9 cellular contexts compared by ENCODE assay signal in genomic region chr21:44868707-44869106, GRCh38. TPM values are rescaled to one million over a fixed set of nuclear protein-coding genes. Genes with fewer than 3 reads are reported as not detected.
A peak's percentile ranks its signal among the peaks of the same experiment; 100 is the strongest.
DNase-seq lines count a peak whose midpoint lies in the region; ATAC-seq and TF ChIP-seq lines count a peak whose summit lies in the region.
"Had no signal": no experiment of that assay in that cellular context is flagged by ENCODE, and none has a peak within 500 bp of the region (broad histone marks: within the 10 kb centered on the region; RNA-seq: fewer than 3 reads in every experiment).

No MANE protein-coding gene starts in this region.

- peaks cover 53% of the 10 kb centered on the region for H3K4me1 ChIP-seq in Panc1 (ENCODE audit: control insufficient read depth, insufficient read depth, low read length)
- H3K4me1 ChIP-seq in effector memory CD4-positive, alpha-beta T cell (ENCODE audit: control insufficient read depth, insufficient read depth, low read length, poor library complexity, severe bottlenecking) = peaks cover 73% of the 10 kb centered on the region
- H3K4me1 ChIP-seq in neural progenitor cell = peaks cover 7% of the 10 kb centered on the region

- H3K9ac ChIP-seq in neural progenitor cell = no peak overlapping the region

- H3K79me2 ChIP-seq in neural progenitor cell (ENCODE audit: low read depth) = peaks cover 92% of the 10 kb centered on the region

- H3K4me2 ChIP-seq in neural progenitor cell = no peak overlapping the region

- H3K36me3 ChIP-seq in Panc1 (ENCODE audit: control insufficient read depth, insufficient read depth, low read length) = peaks cover 4% of the 10 kb centered on the region; the same call in 1 of the 2 replicates
- peaks cover 13% of the 10 kb centered on the region for H3K36me3 ChIP-seq in effector memory CD4-positive, alpha-beta T cell (ENCODE audit: control insufficient read depth, insufficient read depth, low read length)
- no peaks in the 10 kb centered on the region for H3K36me3 ChIP-seq in neural progenitor cell

- H3K27me3 ChIP-seq in AG04450 (ENCODE audit: control insufficient read depth, insufficient read depth, low read length) (no peaks in the 10 kb centered on the region), Panc1 (ENCODE audit: control insufficient read depth, insufficient read depth, low read length) (no peaks in the 10 kb centered on the region), neural progenitor cell (no peaks in the 10 kb centered on the region)
- no peaks in the 10 kb centered on the region for H3K27me3 ChIP-seq in effector memory CD4-positive, alpha-beta T cell (replicated peaks; ENCODE audit: control insufficient read depth, insufficient read depth, low read length, poor library complexity, severe bottlenecking)

- peaks cover 55% of the 10 kb centered on the region for H3K4me1 Mint-ChIP-seq in neural progenitor cell

- no peak overlapping the region for H3K27ac Mint-ChIP-seq in neural progenitor cell

- peaks cover 22% of the 10 kb centered on the region for H3K36me3 Mint-ChIP-seq in neural progenitor cell

- H3K27me3 Mint-ChIP-seq in neural progenitor cell (ENCODE audit: insufficient read depth, low read depth) = peaks cover 7% of the 10 kb centered on the region

- BruUV-seq in Panc1 (replicated peaks; lab: Mats Ljungman, UMichigan) = no TSS peak

- no peak overlapping the region for H2AFZ ChIP-seq in neural progenitor cell (replicated peaks)

- DNase-seq in AG04450 (ENCODE audit: low read depth, low spot score) = no peak
- DNase-seq in Panc1 (ENCODE audit: low read depth, low spot score) = no peak
- no peak for DNase-seq in effector memory CD4-positive, alpha-beta T cell
- no peak for DNase-seq in neural progenitor cell (ENCODE audit: low spot score)
- DNase-seq in retina = no peak
- DNase-seq in pons (ENCODE audit: low spot score) = no peak
- DNase-seq in germinal center (ENCODE audit: low spot score) = no peak
- DNase-seq: NCI-H2171 had no signal

- H3F3A ChIP-seq in neural progenitor cell (ENCODE audit: low read depth) = no peaks in the 10 kb centered on the region

- H3K4me3 Mint-ChIP-seq in neural progenitor cell = peak overlapping the region; percentile 5

- ATAC-seq in Panc1 (no peak), GM21529 (IDR thresholded peaks at IDR 0.05; ENCODE audit: unreplicated experiment) (no peak)

- peak overlapping the region; percentile 43 for H3K27ac ChIP-seq in AG04450 (ENCODE audit: low read depth, low read length)
- H3K27ac ChIP-seq in Panc1 (ENCODE audit: low read length) = peak overlapping the region; percentile 95
- H3K27ac ChIP-seq in effector memory CD4-positive, alpha-beta T cell (ENCODE audit: insufficient read depth, low read length, poor library complexity, severe bottlenecking) = peak overlapping the region; percentile 64
- H3K27ac ChIP-seq in neural progenitor cell = no peak overlapping the region

- TF ChIP-seq CTCF in AG04450 (IDR thresholded peaks at IDR 0.05; ENCODE audit: low read depth, low read length) (no peak), Panc1 (IDR thresholded peaks at IDR 0.05) (no peak), neural progenitor cell (IDR thresholded peaks at IDR 0.05) (no peak)

- H3K9me3 ChIP-seq in AG04450 (ENCODE audit: control insufficient read depth, insufficient read depth, low read length) (no peaks in the 10 kb centered on the region; the same call in 1 of the 2 replicates), Panc1 (ENCODE audit: control insufficient read depth, insufficient read depth, low read depth, low read length) (no peaks in the 10 kb centered on the region), neural progenitor cell (ENCODE audit: low read depth) (no peaks in the 10 kb centered on the region)
- no peaks in the 10 kb centered on the region for H3K9me3 ChIP-seq in effector memory CD4-positive, alpha-beta T cell (ENCODE audit: control insufficient read depth, low read length)

- no peaks in the 10 kb centered on the region for H3K9me3 Mint-ChIP-seq in neural progenitor cell

- in situ Hi-C loops in Panc1 (cut with HindIII; ENCODE audit: low pct_unique_long_range_greater_than_20kb, low sequenced_read_pairs) = no loop called here

- H3K4me3 ChIP-seq in AG04450 (ENCODE audit: low read depth, low read length) = no peak overlapping the region
- H3K4me3 ChIP-seq in Panc1 (ENCODE audit: low read depth in 2 of 2, low read length in 2 of 2) = no peak overlapping the region; a peak in 1 of 4 replicates
- peak overlapping the region; percentile 1 for H3K4me3 ChIP-seq in effector memory CD4-positive, alpha-beta T cell (ENCODE audit: insufficient read depth, low read depth, low read length, poor library complexity, severe bottlenecking)
- no peak overlapping the region for H3K4me3 ChIP-seq in neural progenitor cell

- POLR2A ChIA-PET in AG04450 (lab: Yijun Ruan, JAX) = no interaction called here
- POLR2A ChIA-PET in Panc1 (lab: Charles Lee) = no interaction called here

- intact Hi-C loops in Panc1 (cut with micrococcal nuclease; ENCODE audit: unreplicated experiment) = no loop called here

- H4K20me1 ChIP-seq in neural progenitor cell (ENCODE audit: low read depth) = peaks cover 90% of the 10 kb centered on the region

- CTCF ChIA-PET in AG04450 (lab: Charles Lee) = no interaction called here
- CTCF ChIA-PET in Panc1 (lab: Charles Lee) = no interaction called here

RNA-seq across cellular contexts. Expression of gene PTTG1IP, which starts 4.8 kb away (rescaled TPM):
- polyA plus RNA-seq in AG04450 (2011; rRNA removed) = 240 and 249 TPM in 2 replicates
- polyA minus RNA-seq in AG04450 (2011; rRNA and poly(A)+ RNA removed) = 134 and 137 TPM in 2 replicates
- total RNA-seq in Panc1 (2021; ENCODE audit: unreplicated experiment) (226 TPM), neural progenitor cell (ENCODE audit: low replicate concordance) (162 and 192 TPM in 2 replicates)
- polyA plus RNA-seq in Panc1 (2012; ENCODE audit: insufficient read length) = 169 TPM

RNA-seq across cellular contexts. Expression of gene SUMO3, which starts 50.8 kb away (rescaled TPM):
- polyA plus RNA-seq in AG04450 (2011; rRNA removed) = 113 and 134 TPM in 2 replicates
- 75.0 and 75.8 TPM in 2 replicates for polyA minus RNA-seq in AG04450 (2011; rRNA and poly(A)+ RNA removed)
- total RNA-seq in Panc1 (2021; ENCODE audit: unreplicated experiment) (41.4 TPM), neural progenitor cell (ENCODE audit: low replicate concordance) (117 and 135 TPM in 2 replicates)
- 55.8 TPM for polyA plus RNA-seq in Panc1 (2012; ENCODE audit: insufficient read length)

RNA-seq across cellular contexts. Expression of gene ITGB2, which starts 52.0 kb away (rescaled TPM):
- polyA plus RNA-seq in AG04450 (2011; rRNA removed) = 0.04 TPM in 1 of 2 replicates, not detected in the other
- polyA minus RNA-seq in AG04450 (2011; rRNA and poly(A)+ RNA removed) = not detected in 2 replicates
- total RNA-seq in Panc1 (2021; ENCODE audit: unreplicated experiment) (3.0 TPM), neural progenitor cell (ENCODE audit: low replicate concordance) (0.09 TPM in 1 of 2 replicates, not detected in the other)
- polyA plus RNA-seq in Panc1 (2012; ENCODE audit: insufficient read length) = 3.4 TPM
